9 cellular contexts compared by ENCODE assay signal in the genomic region with DNA sequence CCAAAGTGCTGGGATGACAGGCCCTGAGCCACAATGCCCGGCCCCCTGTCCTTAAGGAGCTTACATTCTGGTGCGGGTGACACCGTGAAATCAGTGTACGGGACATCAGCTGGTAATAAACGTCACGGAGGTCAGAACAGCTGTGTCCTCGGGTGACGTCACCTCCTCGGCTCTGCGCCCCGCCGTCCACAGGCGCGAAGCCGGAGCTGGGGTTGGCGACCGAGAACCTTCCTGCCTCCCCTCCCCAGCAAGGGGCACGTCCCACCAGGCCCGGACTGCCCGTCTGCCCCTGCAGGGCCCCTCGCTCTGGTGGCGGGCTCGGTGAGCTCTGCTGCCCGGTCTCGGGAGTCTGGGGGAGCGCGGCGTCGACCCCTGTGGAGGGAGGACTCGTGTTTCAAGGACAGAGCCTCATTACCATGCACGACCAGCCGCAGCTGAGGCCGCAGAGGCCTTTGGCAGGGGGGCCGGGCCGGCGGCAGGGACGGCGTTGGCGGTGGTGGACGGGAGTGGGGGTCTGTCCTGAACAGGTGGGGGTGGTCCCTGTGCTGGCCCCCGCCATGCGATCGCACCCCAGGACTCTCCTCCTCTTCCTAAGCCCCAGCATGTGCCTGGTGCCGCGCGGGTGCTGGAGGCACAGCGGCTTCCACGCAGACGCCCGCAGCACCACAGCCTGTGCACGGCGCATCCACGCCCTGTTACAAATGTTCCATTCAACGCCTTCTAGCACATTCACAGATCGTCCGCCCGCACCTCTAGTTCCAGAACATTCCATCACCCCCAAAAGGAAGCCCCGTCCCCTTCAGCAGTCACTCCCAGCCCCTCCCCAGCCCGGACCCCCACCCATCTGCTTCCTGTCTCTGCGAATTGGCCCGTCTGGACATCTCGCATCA. TPM values are rescaled to one million over a fixed set of nuclear protein-coding genes. Genes with fewer than 3 reads are reported as not detected.
DNase-seq lines count a peak whose midpoint lies in the region; ATAC-seq lines count a peak whose summit lies in the region.
"Had no signal": no experiment of that assay in that cellular context is flagged by ENCODE, and none has a peak within 500 bp of the region (broad histone marks: within the 10 kb centered on the region; RNA-seq: fewer than 3 reads in every experiment).

No MANE protein-coding gene starts in this region.

- intact Hi-C loops in left ventricle myocardium superior (cut with micrococcal nuclease), result no loop called here

- H3K27ac ChIP-seq in subcutaneous abdominal adipose tissue (ENCODE audit: low read depth, low read length), result no peak overlapping the region
- H3K27ac ChIP-seq: suprapubic skin had no signal

- H3K4me1 ChIP-seq in subcutaneous abdominal adipose tissue (ENCODE audit: control insufficient read depth in 5 of 5, insufficient read depth in 5 of 5, low read length in 5 of 5), result peaks cover 0 to 13% (median 7%) of the 10 kb centered on the region in 5 donors

- H3K4me3 ChIP-seq in subcutaneous abdominal adipose tissue (ENCODE audit: low read depth in 1 of 5, low read length in 5 of 5), result peak overlapping the region in 4 of 5 donors; percentile 11 to 49 (median 40)
- H3K4me3 ChIP-seq: suprapubic skin had no signal

- peak; percentile 44 for DNase-seq in activated T-cell treated with anti-CD3 and anti-CD28 coated beads, Interleukin-2, amount 50 U/mL, for 1 hour
- DNase-seq in activated T-cell treated with anti-CD3 and anti-CD28 coated beads for 4 hours (no peak), left ventricle myocardium superior (peak; percentile 60), cerebellar cortex (ENCODE audit: low spot score) (no peak)
- DNase-seq: NCI-H2081 treated with DMSO at 0.1 percent for 48 hours had no signal

- peak; percentile 67 for ATAC-seq in left ventricle myocardium superior
- no peak for ATAC-seq in GM18873 (IDR thresholded peaks at IDR 0.05; ENCODE audit: low FRiP score, unreplicated experiment)

- H3K36me3 ChIP-seq in subcutaneous abdominal adipose tissue (ENCODE audit: control insufficient read depth in 5 of 5, insufficient read depth in 5 of 5, low read length in 5 of 5), result no peaks in the 10 kb centered on the region
- H3K36me3 ChIP-seq: suprapubic skin had no signal

- H3K27me3 ChIP-seq in subcutaneous abdominal adipose tissue (ENCODE audit: control insufficient read depth in 5 of 5, insufficient read depth in 4 of 5, low read length in 5 of 5), result peaks cover 21 to 49% (median 41%) of the 10 kb centered on the region in 5 donors

- peak overlapping the region in 1 of 5 donors; percentile 35 for H3K9ac ChIP-seq in subcutaneous abdominal adipose tissue (ENCODE audit: low read length in 5 of 5)

- H3K9me3 ChIP-seq in subcutaneous abdominal adipose tissue (ENCODE audit: control insufficient read depth in 5 of 5, low read length in 5 of 5), result no peaks in the 10 kb centered on the region
- H3K9me3 ChIP-seq: suprapubic skin had no signal

RNA-seq across cellular contexts. Expression of a gene that starts 5.4 kb away (rescaled TPM):
- total RNA-seq in left ventricle myocardium superior, result not detected
- total RNA-seq: A673, suprapubic skin had no signal

RNA-seq across cellular contexts. Expression of a gene that starts 20.6 kb away (rescaled TPM):
- 0.87 TPM for total RNA-seq in left ventricle myocardium superior
- total RNA-seq: A673 had no signal

RNA-seq across cellular contexts. Expression of a gene that starts 25.8 kb away (rescaled TPM):
- total RNA-seq in left ventricle myocardium superior, result 43.8 TPM

RNA-seq across cellular contexts. Expression of a gene that starts 25.9 kb away (rescaled TPM):
- 25.9 TPM for total RNA-seq in left ventricle myocardium superior

RNA-seq across cellular contexts. Expression of a gene that starts 46.3 kb away (rescaled TPM):
- not detected for total RNA-seq in left ventricle myocardium superior
- total RNA-seq: suprapubic skin had no signal

Comparison
In these comparisons a context has a peak if more than half of its experiments do, and no peak if none do; other contexts are left out.
1. DNase-seq: peak in activated T-cell treated with anti-CD3 and anti-CD28 coated beads, Interleukin-2, amount 50 U/mL, for 1 hour (single experiment) and left ventricle myocardium superior (single experiment); none in activated T-cell treated with anti-CD3 and anti-CD28 coated beads for 4 hours (single experiment) and cerebellar cortex (single experiment).